1 cellular context compared by ENCODE assay signal in genomic region chr4:105461221-105462041, GRCh38.
TF ChIP-seq lines count a peak whose summit lies in the region.

No MANE protein-coding gene starts in this region.

TF ChIP-seq in K562, 482 proteins besides CTCF, POLR2A, EP300 and RAD21 (continued from another document and continues in another):
- TF ChIP-seq, protein P1, sequence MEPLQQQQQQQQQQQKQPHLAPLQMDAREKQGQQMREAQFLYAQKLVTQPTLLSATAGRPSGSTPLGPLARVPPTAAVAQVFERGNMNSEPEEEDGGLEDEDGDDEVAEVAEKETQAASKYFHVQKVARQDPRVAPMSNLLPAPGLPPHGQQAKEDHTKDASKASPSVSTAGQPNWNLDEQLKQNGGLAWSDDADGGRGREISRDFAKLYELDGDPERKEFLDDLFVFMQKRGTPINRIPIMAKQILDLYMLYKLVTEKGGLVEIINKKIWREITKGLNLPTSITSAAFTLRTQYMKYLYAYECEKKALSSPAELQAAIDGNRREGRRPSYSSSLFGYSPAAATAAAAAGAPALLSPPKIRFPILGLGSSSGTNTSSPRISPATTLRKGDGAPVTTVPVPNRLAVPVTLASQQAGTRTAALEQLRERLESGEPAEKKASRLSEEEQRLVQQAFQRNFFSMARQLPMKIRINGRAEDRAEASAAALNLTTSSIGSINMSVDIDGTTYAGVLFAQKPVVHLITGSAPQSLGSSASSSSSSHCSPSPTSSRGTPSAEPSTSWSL (CRISPR knock-in tag; IDR thresholded peaks at IDR 0.05; ENCODE audit: borderline replicate concordance), result no peak
- TF ChIP-seq HNRNPK (IDR thresholded peaks at IDR 0.05; ENCODE audit: low read depth, low read length, poor library complexity, severe bottlenecking), result no peak
- no peak for TF ChIP-seq RERE (CRISPR knock-in tag; IDR thresholded peaks at IDR 0.05; ENCODE audit: borderline replicate concordance)
- TF ChIP-seq ZNF282 (CRISPR knock-in tag; IDR thresholded peaks at IDR 0.05), result no peak
- peak; percentile 65; the same call in 1 of the 2 replicates for TF ChIP-seq STAT5A (IDR thresholded peaks at IDR 0.05; ENCODE audit: borderline replicate concordance, low read length)
- TF ChIP-seq ZNF668 (CRISPR knock-in tag; IDR thresholded peaks at IDR 0.05), result no peak
- TF ChIP-seq SIN3B (IDR thresholded peaks at IDR 0.05; ENCODE audit: low read depth), result no peak
- TF ChIP-seq, protein P2, sequence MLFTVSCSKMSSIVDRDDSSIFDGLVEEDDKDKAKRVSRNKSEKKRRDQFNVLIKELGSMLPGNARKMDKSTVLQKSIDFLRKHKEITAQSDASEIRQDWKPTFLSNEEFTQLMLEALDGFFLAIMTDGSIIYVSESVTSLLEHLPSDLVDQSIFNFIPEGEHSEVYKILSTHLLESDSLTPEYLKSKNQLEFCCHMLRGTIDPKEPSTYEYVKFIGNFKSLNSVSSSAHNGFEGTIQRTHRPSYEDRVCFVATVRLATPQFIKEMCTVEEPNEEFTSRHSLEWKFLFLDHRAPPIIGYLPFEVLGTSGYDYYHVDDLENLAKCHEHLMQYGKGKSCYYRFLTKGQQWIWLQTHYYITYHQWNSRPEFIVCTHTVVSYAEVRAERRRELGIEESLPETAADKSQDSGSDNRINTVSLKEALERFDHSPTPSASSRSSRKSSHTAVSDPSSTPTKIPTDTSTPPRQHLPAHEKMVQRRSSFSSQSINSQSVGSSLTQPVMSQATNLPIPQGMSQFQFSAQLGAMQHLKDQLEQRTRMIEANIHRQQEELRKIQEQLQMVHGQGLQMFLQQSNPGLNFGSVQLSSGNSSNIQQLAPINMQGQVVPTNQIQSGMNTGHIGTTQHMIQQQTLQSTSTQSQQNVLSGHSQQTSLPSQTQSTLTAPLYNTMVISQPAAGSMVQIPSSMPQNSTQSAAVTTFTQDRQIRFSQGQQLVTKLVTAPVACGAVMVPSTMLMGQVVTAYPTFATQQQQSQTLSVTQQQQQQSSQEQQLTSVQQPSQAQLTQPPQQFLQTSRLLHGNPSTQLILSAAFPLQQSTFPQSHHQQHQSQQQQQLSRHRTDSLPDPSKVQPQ (CRISPR knock-in tag; IDR thresholded peaks at IDR 0.05; ENCODE audit: borderline replicate concordance), result no peak
- peak; percentile 29 for TF ChIP-seq CCNT2 (IDR thresholded peaks at IDR 0.05; ENCODE audit: borderline replicate concordance, extremely low read depth, insufficient read length, low read depth, low read length)
- TF ChIP-seq RUNX1 (IDR thresholded peaks at IDR 0.05; ENCODE audit: low read depth), result 0 out of 2 replicates have a peak, but pooled peaks have one; percentile 59
- no peak for TF ChIP-seq TCF7 (IDR thresholded peaks at IDR 0.05; ENCODE audit: borderline replicate concordance)
- TF ChIP-seq L3MBTL2 (IDR thresholded peaks at IDR 0.05), result peak; percentile 48; the same call in 1 of the 2 replicates
- TF ChIP-seq MYC (IDR thresholded peaks at IDR 0.05; ENCODE audit: low read depth, low read length), result peak; percentile 42; the same call in 1 of the 2 replicates
- no peak for TF ChIP-seq MYC (CRISPR knock-in tag; IDR thresholded peaks at IDR 0.05; ENCODE audit: borderline replicate concordance, low read depth)
- no peak for TF ChIP-seq SREBF2 (CRISPR knock-in tag; IDR thresholded peaks at IDR 0.05)
- peak; percentile 80 for TF ChIP-seq CBFA2T2 (conservative IDR thresholded peaks at IDR 0.05)
- TF ChIP-seq KLF1 (tag; IDR thresholded peaks at IDR 0.05), result peak; percentile 69; the same call in 1 of the 2 replicates
- peak; percentile 86 for TF ChIP-seq CTBP1 (IDR thresholded peaks at IDR 0.05; ENCODE audit: borderline replicate concordance)
- TF ChIP-seq ZNF395 (CRISPR knock-in tag; IDR thresholded peaks at IDR 0.05), result peak; percentile 56; the same call in 1 of the 2 replicates
- TF ChIP-seq ELF4 (CRISPR knock-in tag; IDR thresholded peaks at IDR 0.05), result 0 out of 2 replicates have a peak, but pooled peaks have one; percentile 12
- TF ChIP-seq ETS2 (tag; IDR thresholded peaks at IDR 0.05; ENCODE audit: borderline replicate concordance, poor library complexity, severe bottlenecking), result no peak
- TF ChIP-seq, protein P3, sequence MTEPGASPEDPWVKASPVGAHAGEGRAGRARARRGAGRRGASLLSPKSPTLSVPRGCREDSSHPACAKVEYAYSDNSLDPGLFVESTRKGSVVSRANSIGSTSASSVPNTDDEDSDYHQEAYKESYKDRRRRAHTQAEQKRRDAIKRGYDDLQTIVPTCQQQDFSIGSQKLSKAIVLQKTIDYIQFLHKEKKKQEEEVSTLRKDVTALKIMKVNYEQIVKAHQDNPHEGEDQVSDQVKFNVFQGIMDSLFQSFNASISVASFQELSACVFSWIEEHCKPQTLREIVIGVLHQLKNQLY (CRISPR knock-in tag; conservative IDR thresholded peaks at IDR 0.05), result no peak
- TF ChIP-seq ZNF518B (CRISPR knock-in tag; IDR thresholded peaks at IDR 0.05), result no peak
- TF ChIP-seq YBX1 (IDR thresholded peaks at IDR 0.05), result no peak
- peak; percentile 37; the same call in 1 of the 2 replicates for TF ChIP-seq ATF4 (CRISPR knock-in tag; IDR thresholded peaks at IDR 0.05)
- TF ChIP-seq ZNF140 (CRISPR knock-in tag; IDR thresholded peaks at IDR 0.05), result no peak
- TF ChIP-seq, protein P4, sequence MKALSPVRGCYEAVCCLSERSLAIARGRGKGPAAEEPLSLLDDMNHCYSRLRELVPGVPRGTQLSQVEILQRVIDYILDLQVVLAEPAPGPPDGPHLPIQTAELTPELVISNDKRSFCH (CRISPR knock-in tag; IDR thresholded peaks at IDR 0.05), result no peak
- TF ChIP-seq, protein P4 (tag; IDR thresholded peaks at IDR 0.05), result no peak
- TF ChIP-seq CBX8 (IDR thresholded peaks at IDR 0.05; ENCODE audit: borderline replicate concordance, extremely low read depth, low read depth, low read length, poor library complexity, severe bottlenecking), result no peak
- no peak for TF ChIP-seq RBM15 (IDR thresholded peaks at IDR 0.05; ENCODE audit: insufficient read depth, low read length)
